In genomic region chr3:142223282-142223681, GRCh38 we compare ENCODE assay signal across 22 cellular contexts. TPM values are rescaled to one million over a fixed set of nuclear protein-coding genes. Genes with fewer than 3 reads are reported as not detected.
A peak's percentile ranks its signal among the peaks of the same experiment; 100 is the strongest.
DNase-seq lines count a peak whose midpoint lies in the region; ATAC-seq and TF ChIP-seq lines count a peak whose summit lies in the region.
"Had no signal": no experiment of that assay in that cellular context is flagged by ENCODE, and none has a peak within 500 bp of the region (broad histone marks: within the 10 kb centered on the region; RNA-seq: fewer than 3 reads in every experiment).

No MANE protein-coding gene starts in this region.

- no peak for ATAC-seq in stimulated activated effector memory CD8-positive, alpha-beta T cell treated with anti-CD3 and anti-CD28 coated beads, Interleukin-12 subunit alpha, Interleukin-12 subunit beta, amount 100 ng/mL, for 72 hours
- no peak for ATAC-seq in GM19023 (IDR thresholded peaks at IDR 0.05; ENCODE audit: unreplicated experiment)
- ATAC-seq: CD8-positive, alpha-beta T cell; SK-N-SH treated with all-trans-retinoic acid at 6 μM for 48 hours; stimulated activated memory B cell treated with anti-CD40 and anti-IgM and Interleukin-4, amounts not matched to agents 10 μg/mL and 1 μg/mL and 100 μg/mL, for 72 hours had no signal

- H3K9me3 Mint-ChIP-seq in activated CD4-positive, alpha-beta T cell treated with anti-CD3 and anti-CD28 coated beads, Interleukin-2, amount 10 ng/mL, durations not matched to agents 7 days and 5 days: no peaks in the 10 kb centered on the region
- H3K9me3 Mint-ChIP-seq in glutamatergic neuron (ENCODE audit: unreplicated experiment): peaks cover 2% of the 10 kb centered on the region
- H3K9me3 Mint-ChIP-seq in stimulated activated effector memory CD8-positive, alpha-beta T cell treated with anti-CD3 and anti-CD28 coated beads, Interleukin-12 subunit alpha, Interleukin-12 subunit beta, amount 100 ng/mL, for 72 hours: no peaks in the 10 kb centered on the region
- H3K9me3 Mint-ChIP-seq: activated CD4-positive, alpha-beta memory T cell treated with anti-CD3 and anti-CD28 coated beads for 36 hours; CD8-positive, alpha-beta T cell; stimulated activated memory B cell treated with anti-CD40 and anti-IgM and Interleukin-4, amounts not matched to agents 10 μg/mL and 1 μg/mL and 100 μg/mL, for 72 hours had no signal

- H3K27me3 Mint-ChIP-seq in activated CD4-positive, alpha-beta T cell treated with anti-CD3 and anti-CD28 coated beads, Interleukin-2, amount 10 ng/mL, durations not matched to agents 7 days and 5 days: no peaks in the 10 kb centered on the region
- H3K27me3 Mint-ChIP-seq in glutamatergic neuron (ENCODE audit: unreplicated experiment): no peaks in the 10 kb centered on the region
- H3K27me3 Mint-ChIP-seq: activated CD4-positive, alpha-beta memory T cell treated with anti-CD3 and anti-CD28 coated beads for 36 hours; stimulated activated memory B cell treated with anti-CD40 and anti-IgM and Interleukin-4, amounts not matched to agents 10 μg/mL and 1 μg/mL and 100 μg/mL, for 72 hours had no signal

- H3K27ac ChIP-seq in VCaP: peak overlapping the region; percentile 89
- H3K27ac ChIP-seq: esophagus squamous epithelium had no signal

- H3K4me3 Mint-ChIP-seq in activated CD4-positive, alpha-beta T cell treated with anti-CD3 and anti-CD28 coated beads, Interleukin-2, amount 10 ng/mL, durations not matched to agents 7 days and 5 days: peak overlapping the region; percentile 93
- peak overlapping the region; percentile 8 for H3K4me3 Mint-ChIP-seq in glutamatergic neuron (ENCODE audit: unreplicated experiment)
- no peak overlapping the region for H3K4me3 Mint-ChIP-seq in stimulated activated effector memory CD8-positive, alpha-beta T cell treated with anti-CD3 and anti-CD28 coated beads, Interleukin-12 subunit alpha, Interleukin-12 subunit beta, amount 100 ng/mL, for 72 hours
- H3K4me3 Mint-ChIP-seq: activated CD4-positive, alpha-beta memory T cell treated with anti-CD3 and anti-CD28 coated beads for 36 hours; stimulated activated memory B cell treated with anti-CD40 and anti-IgM and Interleukin-4, amounts not matched to agents 10 μg/mL and 1 μg/mL and 100 μg/mL, for 72 hours had no signal

- peaks cover 4% of the 10 kb centered on the region for H3K36me3 Mint-ChIP-seq in activated CD4-positive, alpha-beta T cell treated with anti-CD3 and anti-CD28 coated beads, Interleukin-2, amount 10 ng/mL, durations not matched to agents 7 days and 5 days (ENCODE audit: low read depth)
- H3K36me3 Mint-ChIP-seq in glutamatergic neuron (ENCODE audit: unreplicated experiment): no peaks in the 10 kb centered on the region
- no peaks in the 10 kb centered on the region for H3K36me3 Mint-ChIP-seq in stimulated activated effector memory CD8-positive, alpha-beta T cell treated with anti-CD3 and anti-CD28 coated beads, Interleukin-12 subunit alpha, Interleukin-12 subunit beta, amount 100 ng/mL, for 72 hours
- H3K36me3 Mint-ChIP-seq: activated CD4-positive, alpha-beta memory T cell treated with anti-CD3 and anti-CD28 coated beads for 36 hours; CD8-positive, alpha-beta T cell; stimulated activated memory B cell treated with anti-CD40 and anti-IgM and Interleukin-4, amounts not matched to agents 10 μg/mL and 1 μg/mL and 100 μg/mL, for 72 hours had no signal

- DNase-seq in activated CD4-positive, alpha-beta T cell treated with anti-CD3 and anti-CD28 coated beads, Interleukin-2, amount 10 ng/mL, durations not matched to agents 7 days and 5 days: no peak
- DNase-seq in activated CD4-positive, alpha-beta T cell treated with anti-CD3 and anti-CD28 coated beads for 1 hour: no peak
- DNase-seq in glutamatergic neuron: no peak
- DNase-seq in stimulated activated effector memory CD8-positive, alpha-beta T cell treated with anti-CD3 and anti-CD28 coated beads, Interleukin-12 subunit alpha, Interleukin-12 subunit beta, amount 100 ng/mL, for 72 hours (ENCODE audit: low spot score in 2 of 2): no peak
- DNase-seq in stimulated activated CD4-positive, alpha-beta T cell treated with anti-CD3 and anti-CD28 coated beads, Interleukin-15, amount 100 ng/mL, for 24 hours: no peak
- no peak for DNase-seq in putamen (ENCODE audit: low spot score)
- DNase-seq: activated CD4-positive, alpha-beta memory T cell treated with anti-CD3 and anti-CD28 coated beads for 36 hours; activated effector memory CD4-positive, alpha-beta T cell treated with Interleukin-2 at 50 U/mL for 16 hours; CD8-positive, alpha-beta T cell; EL; esophagus squamous epithelium; head of caudate nucleus; IMR-90; islet precursor cell; midbrain; MV-4-11; NCI-H2081; NCI-H69 had no signal

- POLR2A ChIA-PET in activated CD4-positive, alpha-beta T cell treated with anti-CD3 and anti-CD28 coated beads, Interleukin-2, amount 10 ng/mL, durations not matched to agents 7 days and 5 days (lab: Charles Lee): interaction anchor here (0.7 kb wide), 1 partner anchor 15 kb away, joined by 3 read pairs; no protein-coding TSS in a partner anchor

- CTCF ChIA-PET in activated CD4-positive, alpha-beta T cell treated with anti-CD3 and anti-CD28 coated beads, Interleukin-2, amount 10 ng/mL, durations not matched to agents 7 days and 5 days (lab: Charles Lee): no interaction called here

- TF ChIP-seq CTCF in VCaP (conservative IDR thresholded peaks at IDR 0.05): no peak
- TF ChIP-seq CTCF in glutamatergic neuron (IDR thresholded peaks at IDR 0.05; ENCODE audit: partially characterized antibody, unreplicated experiment): no peak

- peaks cover 14% of the 10 kb centered on the region for H3K4me1 Mint-ChIP-seq in activated CD4-positive, alpha-beta T cell treated with anti-CD3 and anti-CD28 coated beads, Interleukin-2, amount 10 ng/mL, durations not matched to agents 7 days and 5 days
- H3K4me1 Mint-ChIP-seq in glutamatergic neuron (ENCODE audit: low read depth, unreplicated experiment): peaks cover 2% of the 10 kb centered on the region
- H3K4me1 Mint-ChIP-seq in stimulated activated effector memory CD8-positive, alpha-beta T cell treated with anti-CD3 and anti-CD28 coated beads, Interleukin-12 subunit alpha, Interleukin-12 subunit beta, amount 100 ng/mL, for 72 hours: peaks cover 24% of the 10 kb centered on the region

- H3K27ac Mint-ChIP-seq in activated CD4-positive, alpha-beta T cell treated with anti-CD3 and anti-CD28 coated beads, Interleukin-2, amount 10 ng/mL, durations not matched to agents 7 days and 5 days: no peak overlapping the region
- no peak overlapping the region for H3K27ac Mint-ChIP-seq in glutamatergic neuron (ENCODE audit: unreplicated experiment)
- peak overlapping the region; percentile 69 for H3K27ac Mint-ChIP-seq in stimulated activated effector memory CD8-positive, alpha-beta T cell treated with anti-CD3 and anti-CD28 coated beads, Interleukin-12 subunit alpha, Interleukin-12 subunit beta, amount 100 ng/mL, for 72 hours
- H3K27ac Mint-ChIP-seq: activated CD4-positive, alpha-beta memory T cell treated with anti-CD3 and anti-CD28 coated beads for 36 hours; CD8-positive, alpha-beta T cell; stimulated activated memory B cell treated with anti-CD40 and anti-IgM and Interleukin-4, amounts not matched to agents 10 μg/mL and 1 μg/mL and 100 μg/mL, for 72 hours had no signal

RNA-seq across cellular contexts. Expression of gene GK5, which starts 2.1 kb away (rescaled TPM):
- total RNA-seq in activated CD4-positive, alpha-beta T cell treated with anti-CD3 and anti-CD28 coated beads, Interleukin-2, amount 10 ng/mL, durations not matched to agents 7 days and 5 days: 10 to 100 TPM; 12.2 to 13.2 TPM
- total RNA-seq in glutamatergic neuron (ENCODE audit: unreplicated experiment): 22.9 TPM
